Comparison of ENCODE assay signal across 20 cellular contexts in genomic region chr22:18048041-18048440, GRCh38. TPM values are rescaled to one million over a fixed set of nuclear protein-coding genes. Genes with fewer than 3 reads are reported as not detected.
DNase-seq lines count a peak whose midpoint lies in the region; ATAC-seq and TF ChIP-seq lines count a peak whose summit lies in the region.
"Had no signal": no experiment of that assay in that cellular context is flagged by ENCODE, and none has a peak within 500 bp of the region (broad histone marks: within the 10 kb centered on the region; RNA-seq: fewer than 3 reads in every experiment).

No MANE protein-coding gene starts in this region.

- no peak overlapping the region for H2AFZ ChIP-seq in fibroblast of lung (ENCODE audit: low read length)

- no TSS peak for BruUV-seq in MCF 10A (replicated peaks; lab: Mats Ljungman, UMichigan)

- no peaks in the 10 kb centered on the region for H3K4me1 Mint-ChIP-seq in MCF 10A (ENCODE audit: insufficient read depth, unreplicated experiment)
- no peaks in the 10 kb centered on the region for H3K4me1 Mint-ChIP-seq in stimulated activated naive CD8-positive, alpha-beta T cell treated with anti-CD3 and anti-CD28 coated beads, Interleukin-15, amount 100 ng/mL, for 72 hours
- H3K4me1 Mint-ChIP-seq: T-helper 17 cell had no signal

- no peaks in the 10 kb centered on the region for H3K9me3 Mint-ChIP-seq in MCF 10A (ENCODE audit: unreplicated experiment)
- H3K9me3 Mint-ChIP-seq in stimulated activated naive CD8-positive, alpha-beta T cell treated with anti-CD3 and anti-CD28 coated beads, Interleukin-15, amount 100 ng/mL, for 72 hours, result no peaks in the 10 kb centered on the region
- H3K9me3 Mint-ChIP-seq: naive B cell had no signal

- no peak for TF ChIP-seq POLR2A in breast epithelium (IDR thresholded peaks at IDR 0.05)
- TF ChIP-seq POLR2A in vagina (IDR thresholded peaks at IDR 0.05), result no peak

- no peaks in the 10 kb centered on the region for H3K36me3 ChIP-seq in breast epithelium
- no peaks in the 10 kb centered on the region for H3K36me3 ChIP-seq in fibroblast of lung (ENCODE audit: control insufficient read depth, insufficient read depth, low read length)
- no peaks in the 10 kb centered on the region for H3K36me3 ChIP-seq in vagina
- H3K36me3 ChIP-seq: heart right ventricle, thyroid gland had no signal

- H3K27ac ChIP-seq in breast epithelium, result no peak overlapping the region
- H3K27ac ChIP-seq in fibroblast of lung (ENCODE audit: insufficient read depth, low read length), result no peak overlapping the region
- H3K27ac ChIP-seq in vagina, result peak overlapping the region; percentile 5
- H3K27ac ChIP-seq: 22Rv1, C4-2B, heart right ventricle, thyroid gland, VCaP had no signal

- no peak overlapping the region for H3K4me3 Mint-ChIP-seq in MCF 10A (ENCODE audit: unreplicated experiment)
- H3K4me3 Mint-ChIP-seq in stimulated activated naive CD8-positive, alpha-beta T cell treated with anti-CD3 and anti-CD28 coated beads, Interleukin-15, amount 100 ng/mL, for 72 hours, result no peak overlapping the region

- POLR2A ChIA-PET in MCF 10A (lab: Yijun Ruan, JAX), result no interaction called here

- H3K27me3 Mint-ChIP-seq in MCF 10A (ENCODE audit: insufficient read depth, unreplicated experiment), result no peaks in the 10 kb centered on the region
- H3K27me3 Mint-ChIP-seq in stimulated activated naive CD8-positive, alpha-beta T cell treated with anti-CD3 and anti-CD28 coated beads, Interleukin-15, amount 100 ng/mL, for 72 hours, result peaks cover 15% of the 10 kb centered on the region

- H3K9me3 ChIP-seq in breast epithelium, result no peaks in the 10 kb centered on the region
- H3K9me3 ChIP-seq in fibroblast of lung (ENCODE audit: control insufficient read depth, insufficient read depth, low read depth, low read length), result no peaks in the 10 kb centered on the region
- H3K9me3 ChIP-seq in vagina, result no peaks in the 10 kb centered on the region
- H3K9me3 ChIP-seq: heart right ventricle, thyroid gland had no signal

- no peak overlapping the region for H3K27ac Mint-ChIP-seq in MCF 10A (ENCODE audit: low read depth, unreplicated experiment)
- no peak overlapping the region for H3K27ac Mint-ChIP-seq in stimulated activated naive CD8-positive, alpha-beta T cell treated with anti-CD3 and anti-CD28 coated beads, Interleukin-15, amount 100 ng/mL, for 72 hours
- H3K27ac Mint-ChIP-seq: T-helper 17 cell had no signal

- ATAC-seq in GM21723 (IDR thresholded peaks at IDR 0.05; ENCODE audit: unreplicated experiment), result no peak
- ATAC-seq in stimulated activated naive CD8-positive, alpha-beta T cell treated with anti-CD3 and anti-CD28 coated beads, Interleukin-15, amount 100 ng/mL, for 72 hours, result no peak
- ATAC-seq: heart right ventricle, T-helper 17 cell had no signal

- CTCF ChIA-PET in MCF 10A (lab: Yijun Ruan, JAX), result interaction anchor here (1.3 kb wide), 1 partner anchor 47 kb away, joined by 4 read pairs; no protein-coding TSS in a partner anchor

- H3K36me3 Mint-ChIP-seq in MCF 10A (ENCODE audit: insufficient read depth, unreplicated experiment), result no peaks in the 10 kb centered on the region
- H3K36me3 Mint-ChIP-seq: naive B cell had no signal

- H3K9ac ChIP-seq in fibroblast of lung (ENCODE audit: insufficient read depth, low read length), result no peak overlapping the region

- H3K4me3 ChIP-seq in breast epithelium, result peak overlapping the region in 2 of 3 donors; percentile 41 to 62
- peak overlapping the region in 1 of 4 experiments; percentile 35 for H3K4me3 ChIP-seq in fibroblast of lung (replicated peaks in 1 of 4; ENCODE audit: control extremely low read depth in 1 of 4, insufficient read depth in 1 of 4, low read depth in 3 of 4, low read length in 4 of 4)
- no peak overlapping the region for H3K4me3 ChIP-seq in vagina
- H3K4me3 ChIP-seq: thyroid gland had no signal

- intact Hi-C loops in breast epithelium (cut with DNase I; ENCODE audit: low total_unique reads) (no loop called here), MCF 10A (cut with micrococcal nuclease) (no loop called here), posterior vena cava (cut with DNase I) (no loop called here), vagina (cut with DNase I) (no loop called here)

- H4K20me1 ChIP-seq in fibroblast of lung (ENCODE audit: control insufficient read depth, extremely low read depth, insufficient read depth, low read length), result no peaks in the 10 kb centered on the region

- TF ChIP-seq CTCF in breast epithelium (IDR thresholded peaks at IDR 0.05) (no peak), MCF 10A (IDR thresholded peaks at IDR 0.05; ENCODE audit: unreplicated experiment) (no peak), fibroblast of lung (conservative IDR thresholded peaks at IDR 0.05 in 1 of 2, IDR thresholded peaks at IDR 0.05 in 1 of 2; ENCODE audit: low read depth in 1 of 2, low read length in 2 of 2) (no peak), vagina (IDR thresholded peaks at IDR 0.05) (no peak)

- H3K27me3 ChIP-seq in breast epithelium (no peaks in the 10 kb centered on the region), fibroblast of lung (ENCODE audit: control insufficient read depth, insufficient read depth, low read length) (no peaks in the 10 kb centered on the region), vagina (no peaks in the 10 kb centered on the region)
- H3K27me3 ChIP-seq: thyroid gland had no signal

- no peaks in the 10 kb centered on the region for H3K79me2 ChIP-seq in fibroblast of lung (ENCODE audit: control insufficient read depth, insufficient read depth, low read length)

- DNase-seq in breast epithelium (ENCODE audit: low spot score in 2 of 2) (no peak), MCF 10A (ENCODE audit: unreplicated experiment) (no peak), fibroblast of lung (ENCODE audit: low read depth in 2 of 2) (no peak), posterior vena cava (ENCODE audit: low spot score) (peak; percentile 63), vagina (ENCODE audit: extremely low spot score in 2 of 2) (no peak)
- DNase-seq in activated effector memory CD4-positive, alpha-beta T cell treated with anti-CD3 and anti-CD28 coated beads, Interleukin-2, amount 50 U/mL, for 16 hours, result no peak
- DNase-seq in stimulated activated naive CD8-positive, alpha-beta T cell treated with anti-CD3 and anti-CD28 coated beads, Interleukin-15, amount 100 ng/mL, for 72 hours, result no peak
- DNase-seq: activated CD4-positive, alpha-beta T cell treated with anti-CD3 and anti-CD28 coated beads, Interleukin-2, amount 50 U/mL, for 1 hour; activated gamma-delta T cell treated with Interleukin-2 at 50 U/mL for 16 hours; effector CD8-positive, alpha-beta T cell; H7; heart right ventricle; naive B cell; stimulated activated CD4-positive, alpha-beta T cell treated with anti-CD3 and anti-CD28 coated beads, Interleukin-12 subunit alpha, Interleukin-12 subunit beta, amount 100 ng/mL, for 4 hours; T-helper 17 cell; thyroid gland had no signal

- H3K4me1 ChIP-seq in breast epithelium (no peaks in the 10 kb centered on the region), fibroblast of lung (ENCODE audit: control insufficient read depth, extremely low read depth, insufficient read depth, low read length) (peaks cover 10% of the 10 kb centered on the region), vagina (peaks cover 11% of the 10 kb centered on the region)
- H3K4me1 ChIP-seq: thyroid gland had no signal

- H3K4me2 ChIP-seq in fibroblast of lung (ENCODE audit: extremely low read depth, insufficient read depth, low read length), result peak overlapping the region; percentile 77

RNA-seq across cellular contexts. Expression of gene MICAL3, which starts 23.7 kb away (rescaled TPM):
- 10 to 100 TPM; 19.5 to 42.3 (median 34.8) TPM for total RNA-seq in breast epithelium
- 54.1 and 62.1 TPM in 2 replicates for total RNA-seq in MCF 10A (2022)
- 12.1 and 22.6 TPM in 2 replicates for total RNA-seq in fibroblast of lung
- 10.8 and 19.2 TPM in 2 replicates for polyA plus RNA-seq in fibroblast of lung
- 15.0 and 18.4 TPM in 2 replicates for polyA plus RNA-seq in fibroblast of lung (2012)
- polyA minus RNA-seq in fibroblast of lung (ENCODE audit: low replicate concordance), result 33.1 and 45.2 TPM in 2 replicates
- 100 to 1,000 TPM; 106 to 114 TPM for total RNA-seq in posterior vena cava
- 35.1 TPM for total RNA-seq in vagina

RNA-seq across cellular contexts. Expression of gene PEX26, which starts 29.7 kb away (rescaled TPM):
- total RNA-seq in breast epithelium (10 to 100 TPM; 18.7 to 22.2 (median 19.2) TPM), MCF 10A (2022) (41.0 and 47.1 TPM in 2 replicates), fibroblast of lung (7.4 and 13.2 TPM in 2 replicates), posterior vena cava (10 to 100 TPM; 25.5 to 28.5 TPM), vagina (25.5 TPM)
- polyA plus RNA-seq in fibroblast of lung, result 14.5 and 21.0 TPM in 2 replicates
- polyA plus RNA-seq in fibroblast of lung (2012), result 23.9 and 28.2 TPM in 2 replicates
- polyA minus RNA-seq in fibroblast of lung (ENCODE audit: low replicate concordance), result 74.8 and 81.1 TPM in 2 replicates

Comparison
In these comparisons a context has a peak if more than half of its experiments do, and no peak if none do; other contexts are left out.
1. H3K4me3 ChIP-seq: peak in breast epithelium (2 of 3); none in vagina (0 of 2).